In genomic region chr20:50298554-50299324, GRCh38 we compare ENCODE assay signal across 18 cellular contexts.
DNase-seq lines count a peak whose midpoint lies in the region; ATAC-seq, FAIRE-seq and TF ChIP-seq lines count a peak whose summit lies in the region.
"Had no signal": no experiment of that assay in that cellular context is flagged by ENCODE, and none has a peak within 500 bp of the region (broad histone marks: within the 10 kb centered on the region; RNA-seq: fewer than 3 reads in every experiment).

No MANE protein-coding gene starts in this region.

- H3K27ac ChIP-seq in RWPE1, result peak overlapping the region; percentile 12; the same call in 1 of the 2 replicates
- H3K27ac ChIP-seq in OCI-LY7 (ENCODE audit: low read depth, low read length, poor library complexity, severe bottlenecking), result no peak overlapping the region
- H3K27ac ChIP-seq in upper lobe of right lung, result no peak overlapping the region
- H3K27ac ChIP-seq: colonic mucosa, parathyroid adenoma, suprapubic skin had no signal

- TF ChIP-seq CTCF in RWPE1 (conservative IDR thresholded peaks at IDR 0.05; ENCODE audit: low read depth), result no peak
- TF ChIP-seq CTCF in omental fat pad (IDR thresholded peaks at IDR 0.05), result no peak
- no peak for TF ChIP-seq CTCF in OCI-LY7 (conservative IDR thresholded peaks at IDR 0.05; ENCODE audit: low read length)
- TF ChIP-seq CTCF in upper lobe of right lung (IDR thresholded peaks at IDR 0.05), result no peak

- no peaks in the 10 kb centered on the region for H3K79me2 ChIP-seq in OCI-LY7 (ENCODE audit: insufficient read depth, low read depth, low read length)
- H3K79me2 ChIP-seq: parathyroid adenoma had no signal

- peaks cover 3 to 14% (median 12%) of the 10 kb centered on the region in 3 donors for H3K27me3 Mint-ChIP-seq in immature natural killer cell (ENCODE audit: low read depth in 3 of 3)

- H3K4me3 ChIP-seq in OCI-LY7 (ENCODE audit: low read depth, low read length, poor library complexity, severe bottlenecking) (no peak overlapping the region), upper lobe of right lung (no peak overlapping the region)
- H3K4me3 ChIP-seq: colonic mucosa, suprapubic skin had no signal

- intact Hi-C loops in OCI-LY7 (cut with micrococcal nuclease; ENCODE audit: unreplicated experiment), result no loop called here
- intact Hi-C loops in upper lobe of right lung (cut with DNase I), result no loop called here

- no peaks in the 10 kb centered on the region for H3K27me3 ChIP-seq in upper lobe of right lung
- H3K27me3 ChIP-seq: colonic mucosa, suprapubic skin had no signal

- no peak overlapping the region for H3K27ac Mint-ChIP-seq in immature natural killer cell
- H3K27ac Mint-ChIP-seq in stimulated activated effector memory CD8-positive, alpha-beta T cell treated with anti-CD3 and anti-CD28 coated beads, Interleukin-12 subunit alpha, Interleukin-12 subunit beta, amount 100 ng/mL, for 72 hours, result no peak overlapping the region

- no peak overlapping the region for H3K4me2 ChIP-seq in OCI-LY7 (ENCODE audit: low read length)

- FAIRE-seq in HTR-8/SVneo (lab: Jason Lieb, UNC), result peak; percentile 66

- CTCF ChIA-PET in RWPE1 (lab: Yijun Ruan, JAX) (interaction anchor here (0.6 kb wide), 1 partner anchor 1928 kb away, joined by 3 read pairs; no protein-coding TSS in a partner anchor), OCI-LY7 (lab: Charles Lee; ENCODE audit: unreplicated experiment) (no interaction called here)

- DNase-seq in HTR-8/SVneo (ENCODE audit: insufficient read length, low spot score) (no peak), RWPE1 (ENCODE audit: low spot score) (no peak), immature natural killer cell (peak; percentile 41 to 56 (median 54)), omental fat pad (ENCODE audit: low spot score) (no peak), OCI-LY7 (ENCODE audit: low spot score) (no peak), upper lobe of right lung (no peak)
- no peak for DNase-seq in stimulated activated effector memory CD8-positive, alpha-beta T cell treated with anti-CD3 and anti-CD28 coated beads, Interleukin-12 subunit alpha, Interleukin-12 subunit beta, amount 100 ng/mL, for 72 hours (ENCODE audit: low spot score in 2 of 2)
- DNase-seq: activated CD4-positive, alpha-beta T cell treated with anti-CD3 and anti-CD28 coated beads for 48 hours; colonic mucosa; foreskin melanocyte; Kasumi-1; left cardiac atrium; NCI-H1105 treated with DMSO at 0.1 percent for 48 hours; NCI-H526 treated with DMSO at 0.1 percent for 48 hours had no signal

- H3K4me1 Mint-ChIP-seq in immature natural killer cell, result peaks cover 24 to 31% of the 10 kb centered on the region in 2 donors
- H3K4me1 Mint-ChIP-seq in stimulated activated effector memory CD8-positive, alpha-beta T cell treated with anti-CD3 and anti-CD28 coated beads, Interleukin-12 subunit alpha, Interleukin-12 subunit beta, amount 100 ng/mL, for 72 hours, result peaks cover 20% of the 10 kb centered on the region

- no peak overlapping the region for H2AFZ ChIP-seq in OCI-LY7 (ENCODE audit: low read length)
- H2AFZ ChIP-seq: parathyroid adenoma had no signal

- no TSS peak for BruUV-seq in OCI-LY7 (replicated peaks; lab: Mats Ljungman, UMichigan)

- no peaks in the 10 kb centered on the region for H3K36me3 Mint-ChIP-seq in immature natural killer cell
- H3K36me3 Mint-ChIP-seq in stimulated activated effector memory CD8-positive, alpha-beta T cell treated with anti-CD3 and anti-CD28 coated beads, Interleukin-12 subunit alpha, Interleukin-12 subunit beta, amount 100 ng/mL, for 72 hours, result no peaks in the 10 kb centered on the region
- H3K36me3 Mint-ChIP-seq: activated naive CD4-positive, alpha-beta T cell treated with anti-CD3 and anti-CD28 coated beads, Interleukin-2, amount 50 U/mL, for 72 hours had no signal

- no peaks in the 10 kb centered on the region for H3K9me2 ChIP-seq in OCI-LY7 (ENCODE audit: insufficient read depth, low read length)

- H3K4me3 Mint-ChIP-seq in immature natural killer cell, result no peak overlapping the region
- H3K4me3 Mint-ChIP-seq in stimulated activated effector memory CD8-positive, alpha-beta T cell treated with anti-CD3 and anti-CD28 coated beads, Interleukin-12 subunit alpha, Interleukin-12 subunit beta, amount 100 ng/mL, for 72 hours, result no peak overlapping the region

- ATAC-seq in omental fat pad (ENCODE audit: low FRiP score), result peak; percentile 25
- no peak for ATAC-seq in stimulated activated effector memory CD8-positive, alpha-beta T cell treated with anti-CD3 and anti-CD28 coated beads, Interleukin-12 subunit alpha, Interleukin-12 subunit beta, amount 100 ng/mL, for 72 hours
- ATAC-seq in upper lobe of right lung, result no peak
- ATAC-seq: left cardiac atrium, Panc1 had no signal

- H4K20me1 ChIP-seq in OCI-LY7 (ENCODE audit: insufficient read depth, low read length), result no peaks in the 10 kb centered on the region

- POLR2A ChIA-PET in RWPE1 (lab: Yijun Ruan, JAX; ENCODE audit: low non-redundant PET), result no interaction called here
- POLR2A ChIA-PET in OCI-LY7 (lab: Charles Lee), result no interaction called here

- H3K4me1 ChIP-seq in OCI-LY7 (ENCODE audit: insufficient read depth, low read length, poor library complexity, severe bottlenecking) (peaks cover 11% of the 10 kb centered on the region), upper lobe of right lung (peaks cover 20% of the 10 kb centered on the region)
- H3K4me1 ChIP-seq: colonic mucosa, parathyroid adenoma had no signal

- H3K9me3 Mint-ChIP-seq in immature natural killer cell, result no peaks in the 10 kb centered on the region
- H3K9me3 Mint-ChIP-seq in stimulated activated effector memory CD8-positive, alpha-beta T cell treated with anti-CD3 and anti-CD28 coated beads, Interleukin-12 subunit alpha, Interleukin-12 subunit beta, amount 100 ng/mL, for 72 hours, result no peaks in the 10 kb centered on the region

- H3K9me3 ChIP-seq in OCI-LY7 (ENCODE audit: low read length) (no peaks in the 10 kb centered on the region), upper lobe of right lung (no peaks in the 10 kb centered on the region)
- H3K9me3 ChIP-seq: colonic mucosa, suprapubic skin had no signal

- H3K36me3 ChIP-seq in OCI-LY7 (ENCODE audit: insufficient read depth, low read length), result no peaks in the 10 kb centered on the region
- H3K36me3 ChIP-seq in upper lobe of right lung, result no peaks in the 10 kb centered on the region
- H3K36me3 ChIP-seq: colonic mucosa, suprapubic skin had no signal

Comparison
In these comparisons a context has a peak if more than half of its experiments do, and no peak if none do; other contexts are left out.
1. DNase-seq: peak in immature natural killer cell (3 of 3); none in HTR-8/SVneo (single experiment), RWPE1 (single experiment), omental fat pad (single experiment), stimulated activated effector memory CD8-positive, alpha-beta T cell treated with anti-CD3 and anti-CD28 coated beads, Interleukin-12 subunit alpha, Interleukin-12 subunit beta, amount 100 ng/mL, for 72 hours (0 of 2), OCI-LY7 (single experiment) and upper lobe of right lung (single experiment).